Comparison of ENCODE assay signal across 23 cellular contexts in genomic region chr21:24148461-24148860, GRCh38.
"Had no signal": no experiment of that assay in that cellular context is flagged by ENCODE, and none has a peak within 500 bp of the region (broad histone marks: within the 10 kb centered on the region; RNA-seq: fewer than 3 reads in every experiment).

No MANE protein-coding gene starts in this region.

- ATAC-seq: HepG2, Panc1, PC-3, T-cell had no signal

- H3K4me3 Mint-ChIP-seq: T-cell; T-helper 1 cell treated with Interleukin-12 subunit alpha and Interleukin-12 subunit beta and Interleukin-4 antibody, amounts not matched to agents 30 μg/mL and 1 μg/mL, for 36 hours had no signal

- H3K36me3 Mint-ChIP-seq: T-cell had no signal

- H3K9me3 Mint-ChIP-seq: T-helper 1 cell treated with Interleukin-12 subunit alpha and Interleukin-12 subunit beta and Interleukin-4 antibody, amounts not matched to agents 30 μg/mL and 1 μg/mL, for 36 hours had no signal

- H3K36me3 ChIP-seq: MG63 had no signal

- DNase-seq: Karpas-422; KG1; MG63; NCI-H1092; NCI-H1105 treated with DMSO at 0.1 percent for 48 hours; NCI-H1417 treated with DMSO at 0.1 percent for 48 hours; NCI-H146; NCI-H1694 treated with DMSO at 0.1 percent for 48 hours; NCI-H1930; NCI-H2081; NCI-H2107; NCI-H2227 treated with DMSO at 0.1 percent for 48 hours; NCI-H526; NK-92 treated with Interleukin-12 subunit alpha and Interleukin-12 subunit beta, amount 100 ng/mL, for 24 hours; PC-3; SHP77; SK-N-SH; SW 1271; T-cell had no signal

- H3K27me3 Mint-ChIP-seq: T-cell had no signal

- H3K4me3 ChIP-seq: MG63 had no signal

- H3K27me3 ChIP-seq: MG63 had no signal

- H3K27ac ChIP-seq: RWPE1 had no signal

- H3K9me3 ChIP-seq: MG63, SK-N-SH had no signal

- H3K4me1 Mint-ChIP-seq: T-cell had no signal

- H3K27ac Mint-ChIP-seq: T-cell; T-helper 1 cell treated with Interleukin-12 subunit alpha and Interleukin-12 subunit beta and Interleukin-4 antibody, amounts not matched to agents 30 μg/mL and 1 μg/mL, for 36 hours had no signal
